Comparison of ENCODE assay signal across 2 cellular contexts in the genomic region with DNA sequence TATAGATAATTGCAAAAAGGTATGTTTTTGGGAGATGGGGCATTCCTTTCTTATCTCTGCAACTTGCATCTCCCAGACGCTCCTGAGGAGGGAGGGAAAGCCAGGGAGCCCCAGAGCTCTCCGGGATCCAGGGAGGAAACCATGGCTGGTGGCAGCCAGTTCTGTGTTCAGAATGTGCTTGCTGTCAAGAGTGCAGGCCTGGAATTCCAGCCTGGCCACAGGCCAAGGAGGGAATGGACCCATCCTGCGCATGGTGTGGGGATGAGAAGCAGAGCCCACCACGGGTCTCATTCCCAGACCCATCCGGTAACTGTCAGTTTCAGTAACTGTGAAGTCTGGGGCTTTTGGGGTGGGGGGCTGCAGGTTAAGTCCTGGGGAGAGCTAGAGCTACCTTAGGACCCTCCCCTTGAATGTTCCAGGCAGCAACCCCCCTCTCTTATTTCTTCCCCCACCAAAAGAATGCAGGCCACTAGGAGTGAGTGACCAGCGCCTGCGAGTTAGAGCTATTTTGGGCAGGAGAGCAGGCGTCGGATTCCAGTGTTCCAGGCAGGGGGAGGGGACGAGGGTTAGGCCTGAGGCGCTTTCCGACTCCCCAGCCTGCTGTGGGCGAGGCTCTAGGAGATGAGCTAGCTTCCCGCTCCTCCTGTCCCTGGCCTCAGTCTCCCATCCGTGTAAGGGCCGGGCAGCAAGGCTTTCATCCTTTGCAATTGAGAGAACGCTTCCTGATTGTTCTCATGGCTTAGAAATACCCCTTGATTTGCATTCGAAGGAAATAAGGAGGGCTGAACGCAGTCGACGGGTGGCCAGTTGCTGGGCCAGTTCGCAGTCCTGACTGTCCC.
A peak's percentile ranks its signal among the peaks of the same experiment; 100 is the strongest.
TF ChIP-seq lines count a peak whose summit lies in the region.

No MANE protein-coding gene starts in this region.

TF ChIP-seq in HCT116, 20 proteins besides CTCF, POLR2A, EP300 and RAD21:
- TF ChIP-seq ZFX (IDR thresholded peaks at IDR 0.05) (peak; percentile 49), SIN3A (IDR thresholded peaks at IDR 0.05; ENCODE audit: low read depth) (no peak), SP1 (IDR thresholded peaks at IDR 0.05; ENCODE audit: low read depth) (no peak)
- TF ChIP-seq, protein P1, sequence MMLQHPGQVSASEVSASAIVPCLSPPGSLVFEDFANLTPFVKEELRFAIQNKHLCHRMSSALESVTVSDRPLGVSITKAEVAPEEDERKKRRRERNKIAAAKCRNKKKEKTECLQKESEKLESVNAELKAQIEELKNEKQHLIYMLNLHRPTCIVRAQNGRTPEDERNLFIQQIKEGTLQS (IDR thresholded peaks at IDR 0.05): no peak

TF ChIP-seq in SK-N-SH, 30 proteins besides CTCF, POLR2A, EP300 and RAD21:
- no peak for TF ChIP-seq EZH2phosphoT487 (IDR thresholded peaks at IDR 0.05; ENCODE audit: borderline replicate concordance, low read depth)
- no peak for TF ChIP-seq SMC3 (IDR thresholded peaks at IDR 0.05; ENCODE audit: low read depth, low read length)
- TF ChIP-seq JUND (IDR thresholded peaks at IDR 0.05): no peak
- peak; percentile 72; the same call in 1 of the 2 replicates for TF ChIP-seq MEF2A (IDR thresholded peaks at IDR 0.05; ENCODE audit: borderline replicate concordance, low read depth)
- TF ChIP-seq RXRA (IDR thresholded peaks at IDR 0.05; ENCODE audit: borderline replicate concordance, low read depth): no peak
- peak; percentile 73 for TF ChIP-seq NFIC (IDR thresholded peaks at IDR 0.05; ENCODE audit: borderline replicate concordance)
- no peak for TF ChIP-seq FOXM1 (IDR thresholded peaks at IDR 0.05; ENCODE audit: low read depth)
- TF ChIP-seq TEAD4 (IDR thresholded peaks at IDR 0.05; ENCODE audit: borderline replicate concordance, insufficient read depth): peak; percentile 60; the same call in 1 of the 2 replicates
- TF ChIP-seq TAF1 (IDR thresholded peaks at IDR 0.05; ENCODE audit: borderline replicate concordance, low read depth, low read length): peak; percentile 23; the same call in 1 of the 2 replicates
- TF ChIP-seq, protein P2, sequence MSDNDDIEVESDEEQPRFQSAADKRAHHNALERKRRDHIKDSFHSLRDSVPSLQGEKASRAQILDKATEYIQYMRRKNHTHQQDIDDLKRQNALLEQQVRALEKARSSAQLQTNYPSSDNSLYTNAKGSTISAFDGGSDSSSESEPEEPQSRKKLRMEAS (IDR thresholded peaks at IDR 0.05; ENCODE audit: low read depth): 0 out of 2 replicates have a peak, but pooled peaks have one; percentile 65
- no peak for TF ChIP-seq FOSL2 (IDR thresholded peaks at IDR 0.05; ENCODE audit: borderline replicate concordance, low read depth)
- TF ChIP-seq ELF1 (IDR thresholded peaks at IDR 0.05): no peak
- peak; percentile 15; the same call in 1 of the 2 replicates for TF ChIP-seq RCOR1 (IDR thresholded peaks at IDR 0.05; ENCODE audit: low read length)
- 0 out of 2 replicates have a peak, but pooled peaks have one; percentile 7 for TF ChIP-seq TCF12 (IDR thresholded peaks at IDR 0.05)
- TF ChIP-seq, protein P3, sequence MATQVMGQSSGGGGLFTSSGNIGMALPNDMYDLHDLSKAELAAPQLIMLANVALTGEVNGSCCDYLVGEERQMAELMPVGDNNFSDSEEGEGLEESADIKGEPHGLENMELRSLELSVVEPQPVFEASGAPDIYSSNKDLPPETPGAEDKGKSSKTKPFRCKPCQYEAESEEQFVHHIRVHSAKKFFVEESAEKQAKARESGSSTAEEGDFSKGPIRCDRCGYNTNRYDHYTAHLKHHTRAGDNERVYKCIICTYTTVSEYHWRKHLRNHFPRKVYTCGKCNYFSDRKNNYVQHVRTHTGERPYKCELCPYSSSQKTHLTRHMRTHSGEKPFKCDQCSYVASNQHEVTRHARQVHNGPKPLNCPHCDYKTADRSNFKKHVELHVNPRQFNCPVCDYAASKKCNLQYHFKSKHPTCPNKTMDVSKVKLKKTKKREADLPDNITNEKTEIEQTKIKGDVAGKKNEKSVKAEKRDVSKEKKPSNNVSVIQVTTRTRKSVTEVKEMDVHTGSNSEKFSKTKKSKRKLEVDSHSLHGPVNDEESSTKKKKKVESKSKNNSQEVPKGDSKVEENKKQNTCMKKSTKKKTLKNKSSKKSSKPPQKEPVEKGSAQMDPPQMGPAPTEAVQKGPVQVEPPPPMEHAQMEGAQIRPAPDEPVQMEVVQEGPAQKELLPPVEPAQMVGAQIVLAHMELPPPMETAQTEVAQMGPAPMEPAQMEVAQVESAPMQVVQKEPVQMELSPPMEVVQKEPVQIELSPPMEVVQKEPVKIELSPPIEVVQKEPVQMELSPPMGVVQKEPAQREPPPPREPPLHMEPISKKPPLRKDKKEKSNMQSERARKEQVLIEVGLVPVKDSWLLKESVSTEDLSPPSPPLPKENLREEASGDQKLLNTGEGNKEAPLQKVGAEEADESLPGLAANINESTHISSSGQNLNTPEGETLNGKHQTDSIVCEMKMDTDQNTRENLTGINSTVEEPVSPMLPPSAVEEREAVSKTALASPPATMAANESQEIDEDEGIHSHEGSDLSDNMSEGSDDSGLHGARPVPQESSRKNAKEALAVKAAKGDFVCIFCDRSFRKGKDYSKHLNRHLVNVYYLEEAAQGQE (IDR thresholded peaks at IDR 0.05; ENCODE audit: low read depth, low read length): no peak
- TF ChIP-seq, protein P4, sequence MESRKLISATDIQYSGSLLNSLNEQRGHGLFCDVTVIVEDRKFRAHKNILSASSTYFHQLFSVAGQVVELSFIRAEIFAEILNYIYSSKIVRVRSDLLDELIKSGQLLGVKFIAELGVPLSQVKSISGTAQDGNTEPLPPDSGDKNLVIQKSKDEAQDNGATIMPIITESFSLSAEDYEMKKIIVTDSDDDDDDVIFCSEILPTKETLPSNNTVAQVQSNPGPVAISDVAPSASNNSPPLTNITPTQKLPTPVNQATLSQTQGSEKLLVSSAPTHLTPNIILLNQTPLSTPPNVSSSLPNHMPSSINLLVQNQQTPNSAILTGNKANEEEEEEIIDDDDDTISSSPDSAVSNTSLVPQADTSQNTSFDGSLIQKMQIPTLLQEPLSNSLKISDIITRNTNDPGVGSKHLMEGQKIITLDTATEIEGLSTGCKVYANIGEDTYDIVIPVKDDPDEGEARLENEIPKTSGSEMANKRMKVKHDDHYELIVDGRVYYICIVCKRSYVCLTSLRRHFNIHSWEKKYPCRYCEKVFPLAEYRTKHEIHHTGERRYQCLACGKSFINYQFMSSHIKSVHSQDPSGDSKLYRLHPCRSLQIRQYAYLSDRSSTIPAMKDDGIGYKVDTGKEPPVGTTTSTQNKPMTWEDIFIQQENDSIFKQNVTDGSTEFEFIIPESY (IDR thresholded peaks at IDR 0.05; ENCODE audit: borderline replicate concordance, low read depth): no peak
- TF ChIP-seq YY1 (IDR thresholded peaks at IDR 0.05; ENCODE audit: low read depth): 0 out of 2 replicates have a peak, but pooled peaks have one; percentile 22
- 0 out of 2 replicates have a peak, but pooled peaks have one; percentile 22 for TF ChIP-seq NRF1 (IDR thresholded peaks at IDR 0.05; ENCODE audit: low read depth, low read length)
- TF ChIP-seq, protein P5, sequence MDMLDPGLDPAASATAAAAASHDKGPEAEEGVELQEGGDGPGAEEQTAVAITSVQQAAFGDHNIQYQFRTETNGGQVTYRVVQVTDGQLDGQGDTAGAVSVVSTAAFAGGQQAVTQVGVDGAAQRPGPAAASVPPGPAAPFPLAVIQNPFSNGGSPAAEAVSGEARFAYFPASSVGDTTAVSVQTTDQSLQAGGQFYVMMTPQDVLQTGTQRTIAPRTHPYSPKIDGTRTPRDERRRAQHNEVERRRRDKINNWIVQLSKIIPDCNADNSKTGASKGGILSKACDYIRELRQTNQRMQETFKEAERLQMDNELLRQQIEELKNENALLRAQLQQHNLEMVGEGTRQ (IDR thresholded peaks at IDR 0.05; ENCODE audit: borderline replicate concordance, low read depth, low read length): no peak
- TF ChIP-seq MXI1 (IDR thresholded peaks at IDR 0.05; ENCODE audit: low read depth, low read length): peak; percentile 67; the same call in 1 of the 2 replicates
